11 cellular contexts compared by ENCODE assay signal in the genomic region with DNA sequence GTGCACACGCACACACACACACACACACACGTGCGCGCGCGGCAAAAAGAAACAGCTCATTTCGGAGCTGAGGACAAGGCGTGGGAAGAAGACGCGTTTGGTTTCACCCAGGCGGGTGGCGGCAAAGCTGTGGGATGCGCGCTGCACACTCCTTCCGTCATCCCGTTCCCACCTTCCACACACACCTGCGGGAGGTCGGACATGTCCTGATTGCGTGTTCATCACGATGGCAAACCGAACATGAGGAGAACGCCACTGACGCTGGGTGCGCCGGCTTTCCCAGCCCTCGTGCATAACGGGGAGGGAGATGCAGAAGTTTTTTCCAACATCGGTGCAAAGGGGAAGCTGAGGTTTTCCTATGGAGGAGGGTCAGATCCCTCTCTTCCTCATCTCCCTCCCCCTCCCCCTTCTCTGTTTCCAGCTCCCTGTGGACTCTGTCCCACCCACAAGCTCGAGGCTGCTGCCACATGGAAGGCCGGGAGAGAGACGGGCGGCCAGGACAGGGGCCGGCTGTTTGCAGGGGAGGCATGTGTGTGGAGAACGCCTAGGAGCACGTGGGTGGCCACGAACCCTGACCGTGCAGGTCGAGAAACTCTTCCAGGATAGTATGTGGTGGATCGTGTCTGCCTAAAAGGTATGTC. TPM values are rescaled to one million over a fixed set of nuclear protein-coding genes. Genes with fewer than 3 reads are reported as not detected.
DNase-seq lines count a peak whose midpoint lies in the region; ATAC-seq lines count a peak whose summit lies in the region.
"Had no signal": no experiment of that assay in that cellular context is flagged by ENCODE, and none has a peak within 500 bp of the region (broad histone marks: within the 10 kb centered on the region; RNA-seq: fewer than 3 reads in every experiment).

No MANE protein-coding gene starts in this region.

- no peak for DNase-seq in activated CD4-positive, alpha-beta T cell treated with anti-CD3 and anti-CD28 coated beads for 36 hours
- no peak for DNase-seq in activated CD4-positive, alpha-beta T cell treated with anti-CD3 and anti-CD28 coated beads, Interleukin-2, amount 50 U/mL, for 4 hours
- peak; percentile 14 to 17 for DNase-seq in activated T-cell treated with anti-CD3 and anti-CD28 coated beads, Interleukin-2, amount 50 U/mL, for 48 hours
- peak; percentile 45 for DNase-seq in islet precursor cell
- peak; percentile 23 for DNase-seq in stimulated activated CD8-positive, alpha-beta memory T cell treated with anti-CD3 and anti-CD28 coated beads, Interleukin-4, amount 100 ng/mL, for 48 hours
- no peak for DNase-seq in GOT3 (lab: John Stamatoyannopoulos, UW)
- DNase-seq: NCI-H1417 treated with DMSO at 0.1 percent for 48 hours had no signal

- no peak overlapping the region for H3K4me3 Mint-ChIP-seq in activated CD4-positive, alpha-beta T cell treated with anti-CD3 and anti-CD28 coated beads for 36 hours

- H3K36me3 Mint-ChIP-seq in activated CD4-positive, alpha-beta T cell treated with anti-CD3 and anti-CD28 coated beads for 36 hours (ENCODE audit: low read depth) = peaks cover 51% of the 10 kb centered on the region

- H3K27ac Mint-ChIP-seq in activated CD4-positive, alpha-beta T cell treated with anti-CD3 and anti-CD28 coated beads for 36 hours = peak overlapping the region; percentile 49

- POLR2A ChIA-PET in activated CD4-positive, alpha-beta T cell treated with anti-CD3 and anti-CD28 coated beads for 36 hours (lab: Charles Lee) = interaction anchor here (0.6 kb wide), 1 partner anchor 112 kb away, joined by 3 read pairs; no protein-coding TSS in a partner anchor

- H3K27me3 Mint-ChIP-seq in activated CD4-positive, alpha-beta T cell treated with anti-CD3 and anti-CD28 coated beads for 36 hours = no peaks in the 10 kb centered on the region

- intact Hi-C loops in activated CD4-positive, alpha-beta T cell treated with anti-CD3 and anti-CD28 coated beads for 36 hours (cut with DNase I, micrococcal nuclease) = no loop called here

- no peak for ATAC-seq in activated CD4-positive, alpha-beta T cell treated with anti-CD3 and anti-CD28 coated beads for 36 hours
- no peak for ATAC-seq in GM18868 (IDR thresholded peaks at IDR 0.05; ENCODE audit: unreplicated experiment)
- no peak for ATAC-seq in HG02623 (IDR thresholded peaks at IDR 0.05; ENCODE audit: unreplicated experiment)
- ATAC-seq: A549, left colon had no signal

- CTCF ChIA-PET in activated CD4-positive, alpha-beta T cell treated with anti-CD3 and anti-CD28 coated beads for 36 hours (lab: Charles Lee) = interaction anchor here (1.7 kb wide), 1 partner anchor 11 kb away, joined by 5 read pairs; no protein-coding TSS in a partner anchor

- H3K9me3 Mint-ChIP-seq in activated CD4-positive, alpha-beta T cell treated with anti-CD3 and anti-CD28 coated beads for 36 hours (ENCODE audit: low read depth) = peaks cover 3% of the 10 kb centered on the region

- H3K4me1 Mint-ChIP-seq in activated CD4-positive, alpha-beta T cell treated with anti-CD3 and anti-CD28 coated beads for 36 hours = peaks cover 89% of the 10 kb centered on the region

RNA-seq across cellular contexts. Expression of a gene that starts 20.3 kb away (rescaled TPM):
- 10 to 100 TPM; 47.0 to 65.7 TPM for total RNA-seq in activated CD4-positive, alpha-beta T cell treated with anti-CD3 and anti-CD28 coated beads for 36 hours

Comparison
In these comparisons a context has a peak if more than half of its experiments do, and no peak if none do; other contexts are left out.
1. DNase-seq: peak in activated T-cell treated with anti-CD3 and anti-CD28 coated beads, Interleukin-2, amount 50 U/mL, for 48 hours (2 of 2), islet precursor cell (single experiment) and stimulated activated CD8-positive, alpha-beta memory T cell treated with anti-CD3 and anti-CD28 coated beads, Interleukin-4, amount 100 ng/mL, for 48 hours (single experiment); none in activated CD4-positive, alpha-beta T cell treated with anti-CD3 and anti-CD28 coated beads for 36 hours (single experiment), activated CD4-positive, alpha-beta T cell treated with anti-CD3 and anti-CD28 coated beads, Interleukin-2, amount 50 U/mL, for 4 hours (0 of 2) and GOT3 (single experiment).